ENCODE assay signal across 8 cellular contexts in the genomic region with DNA sequence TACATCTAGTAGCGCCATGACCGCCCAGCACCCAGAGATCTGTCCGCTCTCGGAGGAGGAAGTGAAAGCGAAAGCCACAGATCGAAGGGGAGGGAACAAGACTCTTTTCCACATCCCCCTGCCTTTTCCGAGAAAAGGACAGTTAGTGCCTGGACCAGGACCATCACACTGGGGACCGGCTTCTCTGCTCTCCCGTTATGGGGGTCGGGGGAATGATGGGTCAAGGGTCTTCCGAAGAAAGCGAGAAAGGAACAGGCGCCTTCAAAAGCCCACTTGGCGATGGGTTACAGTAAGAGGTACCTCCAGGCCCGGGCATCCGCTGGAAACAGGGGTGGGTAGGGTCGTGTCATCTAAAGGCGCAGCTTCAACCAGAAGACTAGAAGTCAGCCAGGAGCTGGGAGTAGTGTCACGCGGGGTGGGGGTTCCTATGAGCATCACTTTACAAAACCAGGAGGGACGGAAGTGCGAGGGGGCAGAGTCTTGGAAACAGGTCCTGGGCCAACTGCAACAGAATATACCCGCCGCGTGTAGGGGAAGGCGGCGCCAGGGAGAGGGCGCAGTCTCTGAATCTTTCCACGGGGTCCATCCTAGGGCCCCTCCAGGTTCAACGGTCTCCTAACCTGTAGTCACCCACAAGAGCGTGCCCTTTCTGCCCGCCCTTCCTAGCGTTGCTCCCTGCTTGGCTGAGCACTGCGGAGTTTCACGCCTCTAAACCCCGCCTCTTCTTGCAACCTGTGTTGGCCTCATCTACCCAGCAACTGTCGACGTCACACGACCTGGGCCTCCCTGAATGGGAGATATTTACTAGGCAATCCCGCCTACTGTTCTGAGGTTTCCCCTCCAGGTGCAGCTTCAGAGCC. TPM values are rescaled to one million over a fixed set of nuclear protein-coding genes. Genes with fewer than 3 reads are reported as not detected.
DNase-seq lines count a peak whose midpoint lies in the region; TF ChIP-seq lines count a peak whose summit lies in the region.

TSS of gene PSMB8 (minus strand) at position 69 of the 860 bp plus-strand sequence. CDS start at position 18, 51 bp downstream.

- DNase-seq in GM06990 (ENCODE audit: extremely low read depth, insufficient read length) (peak; percentile 89), HFFc6 (peak; percentile 90), NB4 (ENCODE audit: low read depth) (peak; percentile 96), SK-N-MC (ENCODE audit: low read depth, low spot score) (peak; percentile 45), germinal center (ENCODE audit: low spot score) (peak; percentile 92), non-pigmented ciliary epithelial cell (ENCODE audit: low read depth) (peak; percentile 65), substantia nigra (lab: John Stamatoyannopoulos, UW) (peak; percentile 50 to 97 (median 87))
- peak; percentile 99 for DNase-seq in activated naive CD4-positive, alpha-beta T cell treated with anti-CD3 and anti-CD28 coated beads, Interleukin-2, amount 10 ng/mL, durations not matched to agents 7 days and 5 days

- CTCF ChIA-PET in activated naive CD4-positive, alpha-beta T cell treated with anti-CD3 and anti-CD28 coated beads, Interleukin-2, amount 10 ng/mL, durations not matched to agents 7 days and 5 days (lab: Charles Lee) = interaction anchor here (2.9 to 3.1 kb wide), 2 partner anchors 10 to 24 kb away, joined by 20 to 46 read pairs; partner anchors contain the start of genes PSMB9 and TAP1

- peak within 1 kb of the TSS; percentile 99 for H3K4me3 Mint-ChIP-seq in HFFc6
- H3K4me3 Mint-ChIP-seq in activated naive CD4-positive, alpha-beta T cell treated with anti-CD3 and anti-CD28 coated beads, Interleukin-2, amount 10 ng/mL, durations not matched to agents 7 days and 5 days = peak within 1 kb of the TSS; percentile 98

- H3K27ac ChIP-seq in SK-N-MC (no peak within 1 kb of the TSS), substantia nigra (ENCODE audit: low read depth, low read length, poor library complexity, severe bottlenecking) (peak within 1 kb of the TSS; percentile 85)

- TF ChIP-seq CTCF in GM06990 (IDR thresholded peaks at IDR 0.05; ENCODE audit: insufficient read depth, low read length, poor library complexity, severe bottlenecking) (no peak), HFFc6 (IDR thresholded peaks at IDR 0.05) (peak; percentile 59), NB4 (IDR thresholded peaks at IDR 0.05; ENCODE audit: low read depth, low read length) (no peak)

- H3K9me3 ChIP-seq in SK-N-MC (ENCODE audit: low read depth, low read length) = no peaks in the 10 kb centered on the region

- H3K36me3 Mint-ChIP-seq in HFFc6 (ENCODE audit: low read depth) = peaks cover 38% of the 10 kb centered on the region
- peaks cover 85% of the 10 kb centered on the region for H3K36me3 Mint-ChIP-seq in activated naive CD4-positive, alpha-beta T cell treated with anti-CD3 and anti-CD28 coated beads, Interleukin-2, amount 10 ng/mL, durations not matched to agents 7 days and 5 days

- no peaks in the 10 kb centered on the region for H3K9me3 Mint-ChIP-seq in HFFc6
- H3K9me3 Mint-ChIP-seq in activated naive CD4-positive, alpha-beta T cell treated with anti-CD3 and anti-CD28 coated beads, Interleukin-2, amount 10 ng/mL, durations not matched to agents 7 days and 5 days = no peaks in the 10 kb centered on the region

- peak within 1 kb of the TSS; percentile 98 for H3K27ac Mint-ChIP-seq in HFFc6
- H3K27ac Mint-ChIP-seq in activated naive CD4-positive, alpha-beta T cell treated with anti-CD3 and anti-CD28 coated beads, Interleukin-2, amount 10 ng/mL, durations not matched to agents 7 days and 5 days = peak within 1 kb of the TSS; percentile 100

- no peaks in the 10 kb centered on the region for H3K27me3 ChIP-seq in GM06990 (replicated peaks; ENCODE audit: control insufficient read depth, insufficient read depth, low read length)

- H3K4me3 ChIP-seq in GM06990 (replicated peaks; ENCODE audit: low read depth, low read length) = peak within 1 kb of the TSS; percentile 81
- H3K4me3 ChIP-seq in NB4 (ENCODE audit: low read depth, low read length) = peak within 1 kb of the TSS; percentile 87
- H3K4me3 ChIP-seq in SK-N-MC = peak within 1 kb of the TSS; percentile 73

- H3K4me1 Mint-ChIP-seq in HFFc6 (ENCODE audit: low read depth) = peaks cover 28% of the 10 kb centered on the region
- H3K4me1 Mint-ChIP-seq in activated naive CD4-positive, alpha-beta T cell treated with anti-CD3 and anti-CD28 coated beads, Interleukin-2, amount 10 ng/mL, durations not matched to agents 7 days and 5 days = peaks cover 80% of the 10 kb centered on the region

- H3K9ac ChIP-seq in SK-N-MC (ENCODE audit: insufficient read length) = no peak within 1 kb of the TSS

- peak; percentile 80 for TF ChIP-seq POLR2A in NB4 (IDR thresholded peaks at IDR 0.05; ENCODE audit: extremely low read depth, insufficient read length)

- peaks cover 6% of the 10 kb centered on the region for H3K27me3 Mint-ChIP-seq in HFFc6 (ENCODE audit: insufficient read depth)
- H3K27me3 Mint-ChIP-seq in activated naive CD4-positive, alpha-beta T cell treated with anti-CD3 and anti-CD28 coated beads, Interleukin-2, amount 10 ng/mL, durations not matched to agents 7 days and 5 days = no peaks in the 10 kb centered on the region

- H3K36me3 ChIP-seq in GM06990 (ENCODE audit: control insufficient read depth, insufficient read depth, low read length) (peaks cover 31% of the 10 kb centered on the region), SK-N-MC (ENCODE audit: insufficient read depth, low read length) (no peaks in the 10 kb centered on the region)

RNA-seq across cellular contexts. Expression of gene PSMB8, which starts in this region (rescaled TPM):
- total RNA-seq in HFFc6 (2021; fragmentation: NEBNext Ultra II Directional; extraction: Animal tissue kit (Norgen Biotek cat#: 25700)) = 10 to 100 TPM; 24.4 to 43.3 (median 39.5) TPM

Comparison
In these comparisons a context has a peak if more than half of its experiments do, and no peak if none do; other contexts are left out.
1. DNase-seq: peak in every context shown above with its lines; median percentile 99 in activated naive CD4-positive, alpha-beta T cell treated with anti-CD3 and anti-CD28 coated beads, Interleukin-2, amount 10 ng/mL, durations not matched to agents 7 days and 5 days; 96 in NB4; 92 in germinal center; 90 in HFFc6; 89 in GM06990; 87 in substantia nigra; 65 in non-pigmented ciliary epithelial cell; 45 in SK-N-MC.